Comparison of ENCODE assay signal across 27 cellular contexts in the genomic region with DNA sequence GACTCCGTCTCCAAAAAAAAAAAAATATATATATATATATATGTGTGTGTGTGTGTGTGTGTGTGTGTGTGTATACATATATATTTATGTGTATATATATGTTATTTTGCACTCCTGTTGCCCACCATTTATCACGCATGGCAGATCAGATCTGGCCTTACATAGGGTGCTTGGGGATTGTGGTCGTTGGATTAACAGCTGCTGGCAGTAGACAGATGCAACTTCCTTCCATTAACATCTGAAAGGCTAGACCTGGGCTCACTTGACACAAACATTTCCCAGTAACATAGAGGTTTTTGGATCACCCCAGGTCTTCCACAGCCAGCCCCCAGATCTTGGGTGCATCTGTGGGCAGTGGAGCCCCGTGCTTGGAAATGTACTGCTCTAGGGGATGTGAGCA. TPM values are rescaled to one million over a fixed set of nuclear protein-coding genes. Genes with fewer than 3 reads are reported as not detected.
"Had no signal": no experiment of that assay in that cellular context is flagged by ENCODE, and none has a peak within 500 bp of the region (broad histone marks: within the 10 kb centered on the region; RNA-seq: fewer than 3 reads in every experiment).

No MANE protein-coding gene starts in this region.

- H3K9me3 ChIP-seq: ascending aorta, body of pancreas, SJSA1 had no signal

- H3K9me3 Mint-ChIP-seq: activated CD4-positive, alpha-beta memory T cell treated with anti-CD3 and anti-CD28 coated beads for 36 hours; activated CD4-positive, alpha-beta T cell treated with anti-CD3 and anti-CD28 coated beads, Interleukin-2, amount 10 ng/mL, durations not matched to agents 7 days and 5 days; activated naive CD8-positive, alpha-beta T cell treated with anti-CD3 and anti-CD28 coated beads, Interleukin-2, amount 50 U/mL, for 24 hours; activated T-cell treated with anti-CD3 and anti-CD28 coated beads, Interleukin-2, amount 50 U/mL, for 4 hours; T-helper 1 cell treated with Interleukin-12 subunit alpha and Interleukin-12 subunit beta and Interleukin-4 antibody, amounts not matched to agents 30 μg/mL and 1 μg/mL, for 36 hours had no signal

- ATAC-seq: activated naive CD4-positive, alpha-beta T cell treated with anti-CD3 and anti-CD28 coated beads, Interleukin-2, amount 50 U/mL, for 72 hours; activated naive CD8-positive, alpha-beta T cell treated with anti-CD3 and anti-CD28 coated beads, Interleukin-2, amount 50 U/mL, for 24 hours; activated T-cell treated with anti-CD3 and anti-CD28 coated beads, Interleukin-2, amount 50 U/mL, for 4 hours; body of pancreas; PC-3; SK-N-SH treated with all-trans-retinoic acid at 6 μM for 48 hours had no signal

- H3K36me3 ChIP-seq: ascending aorta, SJSA1 had no signal

- FAIRE-seq: RCC 7860, TTC549 had no signal

- DNase-seq: activated CD4-positive, alpha-beta memory T cell treated with anti-CD3 and anti-CD28 coated beads for 36 hours; activated CD4-positive, alpha-beta T cell treated with anti-CD3 and anti-CD28 coated beads, Interleukin-2, amount 10 ng/mL, durations not matched to agents 7 days and 5 days; activated CD4-positive, CD25-positive, alpha-beta regulatory T cell; activated CD8-positive, alpha-beta memory T cell treated with anti-CD3 and anti-CD28 coated beads for 24 hours; activated effector memory CD4-positive, alpha-beta T cell treated with anti-CD3 and anti-CD28 coated beads, Interleukin-2, amount 50 U/mL, for 16 hours; activated naive CD4-positive, alpha-beta T cell treated with Interleukin-2 at 50 U/mL for 16 hours; activated naive CD8-positive, alpha-beta T cell treated with anti-CD3 and anti-CD28 coated beads, Interleukin-2, amount 50 U/mL, for 24 hours; activated T-cell treated with anti-CD3 and anti-CD28 coated beads, Interleukin-2, amount 50 U/mL, for 4 hours; amniotic stem cell; body of pancreas; NCI-H1092 treated with DMSO at 0.1 percent for 48 hours; NCI-H1436 treated with DMSO at 0.1 percent for 48 hours; NCI-H187; NCI-H2081; NCI-H510A treated with DMSO at 0.1 percent for 48 hours; NCI-H69; PC-3; SHP77 had no signal

- H3K4me3 Mint-ChIP-seq: activated CD4-positive, alpha-beta memory T cell treated with anti-CD3 and anti-CD28 coated beads for 36 hours; activated CD4-positive, alpha-beta T cell treated with anti-CD3 and anti-CD28 coated beads, Interleukin-2, amount 10 ng/mL, durations not matched to agents 7 days and 5 days; activated naive CD8-positive, alpha-beta T cell treated with anti-CD3 and anti-CD28 coated beads, Interleukin-2, amount 50 U/mL, for 24 hours; activated T-cell treated with anti-CD3 and anti-CD28 coated beads, Interleukin-2, amount 50 U/mL, for 4 hours; T-helper 1 cell treated with Interleukin-12 subunit alpha and Interleukin-12 subunit beta and Interleukin-4 antibody, amounts not matched to agents 30 μg/mL and 1 μg/mL, for 36 hours had no signal

- H3K4me1 ChIP-seq: ascending aorta, body of pancreas, SJSA1 had no signal

- H3K36me3 Mint-ChIP-seq: activated CD4-positive, alpha-beta memory T cell treated with anti-CD3 and anti-CD28 coated beads for 36 hours; activated naive CD4-positive, alpha-beta T cell treated with anti-CD3 and anti-CD28 coated beads, Interleukin-2, amount 50 U/mL, for 72 hours had no signal

- H3K4me1 Mint-ChIP-seq: activated naive CD8-positive, alpha-beta T cell treated with anti-CD3 and anti-CD28 coated beads, Interleukin-2, amount 50 U/mL, for 24 hours had no signal

- H3K27ac Mint-ChIP-seq: activated CD4-positive, alpha-beta memory T cell treated with anti-CD3 and anti-CD28 coated beads for 36 hours; activated CD4-positive, alpha-beta T cell treated with anti-CD3 and anti-CD28 coated beads, Interleukin-2, amount 10 ng/mL, durations not matched to agents 7 days and 5 days; activated naive CD4-positive, alpha-beta T cell treated with anti-CD3 and anti-CD28 coated beads, Interleukin-2, amount 50 U/mL, for 72 hours; activated naive CD8-positive, alpha-beta T cell treated with anti-CD3 and anti-CD28 coated beads, Interleukin-2, amount 50 U/mL, for 24 hours; T-helper 1 cell treated with Interleukin-12 subunit alpha and Interleukin-12 subunit beta and Interleukin-4 antibody, amounts not matched to agents 30 μg/mL and 1 μg/mL, for 36 hours had no signal

- H3K27ac ChIP-seq: ascending aorta, body of pancreas, KMS-11, SJSA1 had no signal

- H3K27me3 ChIP-seq: ascending aorta, body of pancreas had no signal

- H3K27me3 Mint-ChIP-seq: activated CD4-positive, alpha-beta memory T cell treated with anti-CD3 and anti-CD28 coated beads for 36 hours had no signal

- H3K4me2 ChIP-seq: KMS-11 had no signal

- H3K4me3 ChIP-seq: ascending aorta, body of pancreas, SJSA1 had no signal

RNA-seq across cellular contexts. Expression of a gene that starts 47.2 kb away (rescaled TPM):
- total RNA-seq: activated CD4-positive, alpha-beta memory T cell treated with anti-CD3 and anti-CD28 coated beads for 36 hours; activated CD4-positive, alpha-beta T cell treated with anti-CD3 and anti-CD28 coated beads, Interleukin-2, amount 10 ng/mL, durations not matched to agents 7 days and 5 days; activated naive CD4-positive, alpha-beta T cell treated with anti-CD3 and anti-CD28 coated beads, Interleukin-2, amount 50 U/mL, for 72 hours; body of pancreas; MCF 10A; PC-3; SJSA1 had no signal
